ENCODE assay signal across 22 cellular contexts in genomic region chr2:199381531-199381930, GRCh38.
"Had no signal": no experiment of that assay in that cellular context is flagged by ENCODE, and none has a peak within 500 bp of the region (broad histone marks: within the 10 kb centered on the region; RNA-seq: fewer than 3 reads in every experiment).

No MANE protein-coding gene starts in this region.

- H3K4me3 Mint-ChIP-seq: naive thymus-derived CD8-positive, alpha-beta T cell; neural progenitor cell had no signal

- H3K27ac ChIP-seq: gastrocnemius medialis, heart left ventricle, hepatocyte, left lung, lower lobe of right lung, neural progenitor cell, prostate gland, right atrium auricular region, stomach, thyroid gland, vagina had no signal

- H3K4me1 ChIP-seq: gastrocnemius medialis, heart left ventricle, left lung, lower lobe of right lung, neural progenitor cell, prostate gland, right atrium auricular region, stomach, thyroid gland, vagina had no signal

- H3K27ac Mint-ChIP-seq: naive thymus-derived CD8-positive, alpha-beta T cell; neural progenitor cell had no signal

- H3K9me3 ChIP-seq: gastrocnemius medialis, heart left ventricle, left lung, lower lobe of right lung, prostate gland, right atrium auricular region, stomach, thyroid gland, vagina had no signal

- H3K4me2 ChIP-seq: neural progenitor cell, smooth muscle cell had no signal

- H3K4me3 ChIP-seq: dorsolateral prefrontal cortex, gastrocnemius medialis, heart left ventricle, hepatocyte, left lung, lower lobe of right lung, neural progenitor cell, prostate gland, right atrium auricular region, smooth muscle cell, stomach, thyroid gland, vagina had no signal

- H3K36me3 Mint-ChIP-seq: naive thymus-derived CD8-positive, alpha-beta T cell had no signal

- H3K36me3 ChIP-seq: gastrocnemius medialis, heart left ventricle, left lung, lower lobe of right lung, neural progenitor cell, prostate gland, right atrium auricular region, thyroid gland, vagina had no signal

- H3K4me1 Mint-ChIP-seq: naive thymus-derived CD8-positive, alpha-beta T cell; neural progenitor cell had no signal

- H3K9me3 Mint-ChIP-seq: naive thymus-derived CD8-positive, alpha-beta T cell; neural progenitor cell had no signal

- H3K9ac ChIP-seq: neural progenitor cell had no signal

- DNase-seq: effector CD4-positive, alpha-beta T cell; gastrocnemius medialis; heart left ventricle; kidney; left lung; lower lobe of right lung; naive thymus-derived CD8-positive, alpha-beta T cell; stimulated activated CD4-positive, alpha-beta T cell treated with anti-CD3 and anti-CD28 coated beads, Interleukin-12 subunit alpha, Interleukin-12 subunit beta, amount 100 ng/mL, for 4 hours; stimulated activated CD4-positive, alpha-beta T cell treated with anti-CD3 and anti-CD28 coated beads, Interleukin-1b, Interleukin-23, amount 100 ng/mL, for 48 hours; stimulated activated CD4-positive, alpha-beta T cell treated with anti-CD3 and anti-CD28 coated beads, Interleukin-4, amount 100 ng/mL, for 1 hour; stimulated activated CD8-positive, alpha-beta memory T cell treated with anti-CD3 and anti-CD28 coated beads, Interleukin-4, amount 100 ng/mL, for 48 hours; stimulated activated naive CD4-positive, alpha-beta T cell treated with Interleukin-2 at 50 U/mL for 16 hours; stomach; thyroid gland; trophoblast cell had no signal

- H3K27me3 ChIP-seq: dorsolateral prefrontal cortex, gastrocnemius medialis, heart left ventricle, hepatocyte, neural progenitor cell, right atrium auricular region, stomach, thyroid gland, vagina had no signal
